ENCODE assay signal across 8 cellular contexts in the genomic region with DNA sequence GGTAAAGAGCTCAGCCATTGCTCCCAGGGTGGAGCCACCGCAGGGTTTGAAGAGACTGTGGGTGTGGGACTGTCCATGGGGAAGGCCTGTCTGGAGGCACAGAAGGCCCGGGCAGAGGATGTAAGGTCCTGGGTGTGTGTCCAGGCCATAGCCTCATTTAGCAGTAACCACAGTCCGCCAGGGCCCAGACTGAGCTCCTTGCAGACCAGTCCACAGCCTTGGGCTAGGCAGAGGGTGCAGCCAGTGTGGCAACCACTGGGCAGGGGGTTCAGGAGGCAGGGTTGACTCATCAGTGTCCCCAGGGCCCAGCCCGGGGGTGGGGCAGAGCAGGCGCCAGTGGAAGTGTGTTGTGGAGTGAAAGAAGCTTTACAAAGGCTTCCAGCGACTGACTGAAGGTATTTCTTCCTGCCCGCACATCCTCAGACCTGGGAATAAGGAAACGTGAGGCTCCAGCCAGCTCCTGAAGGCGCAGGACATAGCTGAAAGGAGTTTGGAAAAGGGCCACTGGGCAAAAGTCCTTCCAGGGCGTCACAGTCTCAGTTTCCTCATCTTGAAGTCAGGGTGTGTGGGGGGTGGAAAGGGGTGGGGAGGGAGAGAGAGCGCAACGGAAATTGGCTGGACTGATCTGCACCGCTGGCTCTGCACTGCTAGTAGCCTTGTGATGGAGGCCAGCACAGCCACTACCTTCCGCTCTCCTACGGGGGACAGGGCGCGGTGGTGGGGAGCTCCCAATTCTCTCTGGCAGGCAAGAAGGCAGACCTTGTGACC. TPM values are rescaled to one million over a fixed set of nuclear protein-coding genes. Genes with fewer than 3 reads are reported as not detected.
DNase-seq lines count a peak whose midpoint lies in the region; ATAC-seq and TF ChIP-seq lines count a peak whose summit lies in the region.

No MANE protein-coding gene starts in this region.

- H3K36me3 Mint-ChIP-seq in activated naive CD4-positive, alpha-beta T cell treated with anti-CD3 and anti-CD28 coated beads, Interleukin-2, amount 10 ng/mL, durations not matched to agents 7 days and 5 days: peaks cover 7% of the 10 kb centered on the region
- H3K36me3 Mint-ChIP-seq in activated naive CD8-positive, alpha-beta T cell treated with anti-CD3 and anti-CD28 coated beads, Interleukin-2, amount 10 ng/mL, durations not matched to agents 7 days and 5 days: peaks cover 4% of the 10 kb centered on the region

- no peaks in the 10 kb centered on the region for H3K4me1 ChIP-seq in prostate gland (replicated peaks)

- POLR2A ChIA-PET in activated naive CD8-positive, alpha-beta T cell treated with anti-CD3 and anti-CD28 coated beads, Interleukin-2, amount 10 ng/mL, durations not matched to agents 7 days and 5 days (lab: Charles Lee): interaction anchor here (0.6 to 4.4 kb wide), 10 partner anchors 13 to 865 kb away, joined by 3 to 47 read pairs (median 4); no protein-coding TSS in a partner anchor

- no peaks in the 10 kb centered on the region for H3K9me3 ChIP-seq in prostate gland

- H3K4me1 Mint-ChIP-seq in activated naive CD4-positive, alpha-beta T cell treated with anti-CD3 and anti-CD28 coated beads, Interleukin-2, amount 10 ng/mL, durations not matched to agents 7 days and 5 days: peaks cover 57% of the 10 kb centered on the region
- peaks cover 55% of the 10 kb centered on the region for H3K4me1 Mint-ChIP-seq in activated naive CD8-positive, alpha-beta T cell treated with anti-CD3 and anti-CD28 coated beads, Interleukin-2, amount 10 ng/mL, durations not matched to agents 7 days and 5 days

- H3K4me3 Mint-ChIP-seq in activated naive CD4-positive, alpha-beta T cell treated with anti-CD3 and anti-CD28 coated beads, Interleukin-2, amount 10 ng/mL, durations not matched to agents 7 days and 5 days: peak overlapping the region; percentile 89
- H3K4me3 Mint-ChIP-seq in activated naive CD8-positive, alpha-beta T cell treated with anti-CD3 and anti-CD28 coated beads, Interleukin-2, amount 10 ng/mL, durations not matched to agents 7 days and 5 days: peak overlapping the region; percentile 90

- peak in 1 of 4 experiments; percentile 23 for TF ChIP-seq CTCF in prostate gland (IDR thresholded peaks at IDR 0.05)

- 37% methylated on average over 17 of the region's 17 CpGs for WGBS in prostate gland

- ATAC-seq in activated naive CD8-positive, alpha-beta T cell treated with anti-CD3 and anti-CD28 coated beads, Interleukin-2, amount 10 ng/mL, durations not matched to agents 7 days and 5 days (ENCODE audit: low read depth): peak; percentile 14
- ATAC-seq in left cardiac atrium (peak; percentile 27 to 58), GM18907 (IDR thresholded peaks at IDR 0.05; ENCODE audit: unreplicated experiment) (no peak)

- intact Hi-C loops in left cardiac atrium (cut with DNase I) (loop anchor here in 1 of 2 donors (10.0 kb wide), 2 partner anchors 91 to 211 kb away; a partner anchor contains a TSS), prostate gland (cut with DNase I) (loop anchor here (10.0 kb wide), 2 partner anchors 211 to 429 kb away; a partner anchor contains a TSS)

- H3K27me3 Mint-ChIP-seq in activated naive CD4-positive, alpha-beta T cell treated with anti-CD3 and anti-CD28 coated beads, Interleukin-2, amount 10 ng/mL, durations not matched to agents 7 days and 5 days: peaks cover 81% of the 10 kb centered on the region
- H3K27me3 Mint-ChIP-seq in activated naive CD8-positive, alpha-beta T cell treated with anti-CD3 and anti-CD28 coated beads, Interleukin-2, amount 10 ng/mL, durations not matched to agents 7 days and 5 days: no peaks in the 10 kb centered on the region

- CTCF ChIA-PET in activated naive CD4-positive, alpha-beta T cell treated with anti-CD3 and anti-CD28 coated beads, Interleukin-2, amount 10 ng/mL, durations not matched to agents 7 days and 5 days (lab: Charles Lee): interaction anchor here (0.6 to 11.0 kb wide), 6 partner anchors 10 to 199 kb away, joined by 3 to 106 read pairs (median 4); a partner anchor contains a TSS

- no peaks in the 10 kb centered on the region for H3K9me3 Mint-ChIP-seq in activated naive CD4-positive, alpha-beta T cell treated with anti-CD3 and anti-CD28 coated beads, Interleukin-2, amount 10 ng/mL, durations not matched to agents 7 days and 5 days
- no peaks in the 10 kb centered on the region for H3K9me3 Mint-ChIP-seq in activated naive CD8-positive, alpha-beta T cell treated with anti-CD3 and anti-CD28 coated beads, Interleukin-2, amount 10 ng/mL, durations not matched to agents 7 days and 5 days

- peak; percentile 20 for TF ChIP-seq POLR2A in prostate gland (IDR thresholded peaks at IDR 0.05)

- H3K27me3 ChIP-seq in prostate gland (replicated peaks; ENCODE audit: insufficient read depth): no peaks in the 10 kb centered on the region

- no peaks in the 10 kb centered on the region for H3K36me3 ChIP-seq in prostate gland

- DNase-seq in activated naive CD4-positive, alpha-beta T cell treated with anti-CD3 and anti-CD28 coated beads, Interleukin-2, amount 10 ng/mL, durations not matched to agents 7 days and 5 days: peak; percentile 50
- DNase-seq in activated naive CD4-positive, alpha-beta T cell treated with Interleukin-2 at 50 U/mL for 16 hours: no peak
- DNase-seq in M059J (ENCODE audit: low read depth): peak; percentile 87
- peak; percentile 53 for DNase-seq in activated naive CD8-positive, alpha-beta T cell treated with anti-CD3 and anti-CD28 coated beads, Interleukin-2, amount 10 ng/mL, durations not matched to agents 7 days and 5 days
- peak; percentile 68 for DNase-seq in left cardiac atrium
- DNase-seq in prostate gland (ENCODE audit: low spot score): no peak
- DNase-seq in NCI-H2029 (lab: John Stamatoyannopoulos, UW): no peak

- peak overlapping the region; percentile 80 to 81 for H3K27ac ChIP-seq in prostate gland

- peak overlapping the region; percentile 47 to 77 for H3K4me3 ChIP-seq in prostate gland

- peak overlapping the region; percentile 94 for H3K27ac Mint-ChIP-seq in activated naive CD4-positive, alpha-beta T cell treated with anti-CD3 and anti-CD28 coated beads, Interleukin-2, amount 10 ng/mL, durations not matched to agents 7 days and 5 days
- peak overlapping the region; percentile 97 for H3K27ac Mint-ChIP-seq in activated naive CD8-positive, alpha-beta T cell treated with anti-CD3 and anti-CD28 coated beads, Interleukin-2, amount 10 ng/mL, durations not matched to agents 7 days and 5 days

RNA-seq across cellular contexts. Expression of a gene that starts 27.8 kb away (rescaled TPM):
- total RNA-seq in M059J (2014; rRNA removed; shearing (Covaris generic)): 2.0 and 3.1 TPM in 2 replicates
- 1 to 10 TPM; 1.4 to 2.1 TPM for total RNA-seq in activated naive CD8-positive, alpha-beta T cell treated with anti-CD3 and anti-CD28 coated beads, Interleukin-2, amount 10 ng/mL, durations not matched to agents 7 days and 5 days
- total RNA-seq in left cardiac atrium (1 to 10 TPM; 3.4 to 6.6 TPM), prostate gland (1 to 10 TPM; 4.1 to 9.3 TPM)

Comparison
In these comparisons a context has a peak if more than half of its experiments do, and no peak if none do; other contexts are left out.
1. DNase-seq: peak in activated naive CD4-positive, alpha-beta T cell treated with anti-CD3 and anti-CD28 coated beads, Interleukin-2, amount 10 ng/mL, durations not matched to agents 7 days and 5 days (single experiment), M059J (single experiment), activated naive CD8-positive, alpha-beta T cell treated with anti-CD3 and anti-CD28 coated beads, Interleukin-2, amount 10 ng/mL, durations not matched to agents 7 days and 5 days (single experiment) and left cardiac atrium (single experiment); none in activated naive CD4-positive, alpha-beta T cell treated with Interleukin-2 at 50 U/mL for 16 hours (single experiment), prostate gland (single experiment) and NCI-H2029 (single experiment).